In genomic region chr21:42641311-42642218, GRCh38 we compare ENCODE assay signal across 19 cellular contexts. TPM values are rescaled to one million over a fixed set of nuclear protein-coding genes. Genes with fewer than 3 reads are reported as not detected.
DNase-seq lines count a peak whose midpoint lies in the region; ATAC-seq, FAIRE-seq and TF ChIP-seq lines count a peak whose summit lies in the region.
"Had no signal": no experiment of that assay in that cellular context is flagged by ENCODE, and none has a peak within 500 bp of the region (broad histone marks: within the 10 kb centered on the region; RNA-seq: fewer than 3 reads in every experiment).

No MANE protein-coding gene starts in this region.

- H3K4me1 ChIP-seq in astrocyte (ENCODE audit: insufficient read depth, low read length) (peaks cover 5% of the 10 kb centered on the region), iPS-20b (ENCODE audit: insufficient read depth, low read length) (peaks cover 11% of the 10 kb centered on the region; the same call in 1 of the 2 replicates), suprapubic skin (peaks cover 20% of the 10 kb centered on the region)
- no peaks in the 10 kb centered on the region for H3K4me1 ChIP-seq in naive thymus-derived CD4-positive, alpha-beta T cell (ENCODE audit: control insufficient read depth in 2 of 2, insufficient read depth in 2 of 2, low read length in 2 of 2)

- no peak for TF ChIP-seq EP300 in suprapubic skin (IDR thresholded peaks at IDR 0.05)

- no peaks in the 10 kb centered on the region for H3K36me3 Mint-ChIP-seq in astrocyte (ENCODE audit: low read depth, unreplicated experiment)
- no peaks in the 10 kb centered on the region for H3K36me3 Mint-ChIP-seq in naive thymus-derived CD4-positive, alpha-beta T cell
- H3K36me3 Mint-ChIP-seq: activated naive CD4-positive, alpha-beta T cell treated with anti-CD3 and anti-CD28 coated beads, Interleukin-2, amount 50 U/mL, for 24 hours had no signal

- intact Hi-C loops in naive thymus-derived CD4-positive, alpha-beta T cell (cut with micrococcal nuclease), result no loop called here

- no peaks in the 10 kb centered on the region for H3K9me3 ChIP-seq in astrocyte (ENCODE audit: insufficient read depth, low read depth, low read length)
- H3K9me3 ChIP-seq in iPS-20b (ENCODE audit: insufficient read depth, low read depth, low read length), result no peaks in the 10 kb centered on the region
- H3K9me3 ChIP-seq in naive thymus-derived CD4-positive, alpha-beta T cell (ENCODE audit: control insufficient read depth in 2 of 3, low read length in 3 of 3), result no peaks in the 10 kb centered on the region
- no peaks in the 10 kb centered on the region for H3K9me3 ChIP-seq in suprapubic skin
- H3K9me3 ChIP-seq: ovary, transverse colon had no signal

- in situ Hi-C loops in G401 (cut with HindIII; ENCODE audit: low sequenced_read_pairs), result no loop called here

- no peak overlapping the region for H3K27ac Mint-ChIP-seq in astrocyte (ENCODE audit: unreplicated experiment)
- no peak overlapping the region for H3K27ac Mint-ChIP-seq in naive thymus-derived CD4-positive, alpha-beta T cell
- H3K27ac Mint-ChIP-seq: activated naive CD4-positive, alpha-beta T cell treated with anti-CD3 and anti-CD28 coated beads, Interleukin-2, amount 50 U/mL, for 24 hours; B cell had no signal

- H3K9ac ChIP-seq in astrocyte (ENCODE audit: low read length), result no peak overlapping the region
- no peak overlapping the region; the same call in 1 of the 2 replicates for H3K9ac ChIP-seq in iPS-20b (ENCODE audit: low read depth, low read length)

- no peak for FAIRE-seq in astrocyte (lab: Jason Lieb, UNC)

- H4K20me1 ChIP-seq in astrocyte (ENCODE audit: insufficient read depth, low read length), result no peaks in the 10 kb centered on the region

- no peak for TF ChIP-seq POLR2A in suprapubic skin (IDR thresholded peaks at IDR 0.05)

- peaks cover 21% of the 10 kb centered on the region for H3K27me3 Mint-ChIP-seq in astrocyte (ENCODE audit: low read depth, unreplicated experiment)
- peaks cover 0 to 16% (median 3%) of the 10 kb centered on the region in 5 donors for H3K27me3 Mint-ChIP-seq in naive thymus-derived CD4-positive, alpha-beta T cell
- H3K27me3 Mint-ChIP-seq: activated naive CD4-positive, alpha-beta T cell treated with anti-CD3 and anti-CD28 coated beads, Interleukin-2, amount 50 U/mL, for 24 hours had no signal

- H3K4me3 ChIP-seq in astrocyte (ENCODE audit: insufficient read depth, low read depth, low read length) (no peak overlapping the region), iPS-20b (ENCODE audit: low read length) (peak overlapping the region; percentile 35; the same call in 1 of the 2 replicates), suprapubic skin (no peak overlapping the region)
- no peak overlapping the region for H3K4me3 ChIP-seq in naive thymus-derived CD4-positive, alpha-beta T cell (ENCODE audit: low read length)
- H3K4me3 ChIP-seq: lung, ovary, transverse colon had no signal

- no peaks in the 10 kb centered on the region for H3K9me3 Mint-ChIP-seq in astrocyte (ENCODE audit: unreplicated experiment)
- no peaks in the 10 kb centered on the region for H3K9me3 Mint-ChIP-seq in naive thymus-derived CD4-positive, alpha-beta T cell
- H3K9me3 Mint-ChIP-seq: activated naive CD4-positive, alpha-beta T cell treated with anti-CD3 and anti-CD28 coated beads, Interleukin-2, amount 50 U/mL, for 24 hours had no signal

- H3K36me3 ChIP-seq in astrocyte (ENCODE audit: insufficient read depth, low read length) (no peaks in the 10 kb centered on the region), iPS-20b (ENCODE audit: insufficient read depth, low read depth, low read length) (no peaks in the 10 kb centered on the region), suprapubic skin (no peaks in the 10 kb centered on the region)
- no peaks in the 10 kb centered on the region for H3K36me3 ChIP-seq in naive thymus-derived CD4-positive, alpha-beta T cell (ENCODE audit: control insufficient read depth in 2 of 3, insufficient read depth in 3 of 3, low read length in 3 of 3)
- H3K36me3 ChIP-seq: ovary, transverse colon had no signal

- CTCF ChIA-PET in naive thymus-derived CD4-positive, alpha-beta T cell (lab: Charles Lee), result interaction anchor here (1.2 kb wide), 1 partner anchor 12 kb away, joined by 3 read pairs; the partner anchor contains the start of gene PDE9A

- ATAC-seq in naive thymus-derived CD4-positive, alpha-beta T cell, result no peak
- no peak for ATAC-seq in left lobe of liver
- ATAC-seq: PC-3 had no signal

- H3K27me3 ChIP-seq in astrocyte (ENCODE audit: insufficient read depth, low read length), result peaks cover 21% of the 10 kb centered on the region
- peaks cover 22% of the 10 kb centered on the region; the same call in 1 of the 2 replicates for H3K27me3 ChIP-seq in iPS-20b (ENCODE audit: insufficient read depth, low read length)
- H3K27me3 ChIP-seq in naive thymus-derived CD4-positive, alpha-beta T cell (ENCODE audit: control insufficient read depth in 2 of 2, insufficient read depth in 2 of 2, low read length in 2 of 2), result no peaks in the 10 kb centered on the region
- peaks cover 17% of the 10 kb centered on the region for H3K27me3 ChIP-seq in suprapubic skin
- H3K27me3 ChIP-seq: ovary, transverse colon had no signal

- DNase-seq in G401 (ENCODE audit: low spot score) (peak; percentile 65), astrocyte (ENCODE audit: low read depth) (no peak), renal cortical epithelial cell (ENCODE audit: low read depth) (peak; percentile 36), suprapubic skin (ENCODE audit: low spot score in 2 of 2) (no peak), left lobe of liver (ENCODE audit: low spot score) (no peak), epidermal melanocyte (ENCODE audit: insufficient read length, low spot score) (no peak)
- no peak for DNase-seq in naive thymus-derived CD4-positive, alpha-beta T cell
- DNase-seq: activated CD4-positive, CD25-positive, alpha-beta regulatory T cell; MM.1S; NCI-H345; PC-3; stimulated activated CD4-positive, alpha-beta T cell treated with anti-CD3 and anti-CD28 coated beads, Interleukin-2, amount 100 ng/mL, for 24 hours; stimulated activated CD8-positive, alpha-beta memory T cell treated with anti-CD3 and anti-CD28 coated beads, Interleukin-4, amount 100 ng/mL, for 48 hours; transverse colon had no signal

- peak overlapping the region; percentile 50 for H3K4me3 Mint-ChIP-seq in astrocyte (ENCODE audit: unreplicated experiment)
- no peak overlapping the region for H3K4me3 Mint-ChIP-seq in naive thymus-derived CD4-positive, alpha-beta T cell
- H3K4me3 Mint-ChIP-seq: activated naive CD4-positive, alpha-beta T cell treated with anti-CD3 and anti-CD28 coated beads, Interleukin-2, amount 50 U/mL, for 24 hours; B cell had no signal

- no peak overlapping the region for H2AFZ ChIP-seq in astrocyte (ENCODE audit: low read depth, low read length)

- H3K4me1 Mint-ChIP-seq in astrocyte (ENCODE audit: low read depth, unreplicated experiment), result peaks cover 15% of the 10 kb centered on the region
- no peaks in the 10 kb centered on the region for H3K4me1 Mint-ChIP-seq in naive thymus-derived CD4-positive, alpha-beta T cell
- H3K4me1 Mint-ChIP-seq: activated naive CD4-positive, alpha-beta T cell treated with anti-CD3 and anti-CD28 coated beads, Interleukin-2, amount 50 U/mL, for 24 hours; B cell had no signal

- H3K27ac ChIP-seq in astrocyte (ENCODE audit: low read depth, low read length) (no peak overlapping the region), iPS-20b (ENCODE audit: low read length) (no peak overlapping the region), suprapubic skin (no peak overlapping the region)
- H3K27ac ChIP-seq in naive thymus-derived CD4-positive, alpha-beta T cell (ENCODE audit: low read depth, low read length), result no peak overlapping the region
- H3K27ac ChIP-seq: ovary had no signal

- POLR2A ChIA-PET in naive thymus-derived CD4-positive, alpha-beta T cell (lab: Charles Lee), result interaction anchor here (0.7 kb wide), 1 partner anchor 17 kb away, joined by 3 read pairs; no protein-coding TSS in a partner anchor

- H3K79me2 ChIP-seq in astrocyte (ENCODE audit: insufficient read depth, low read length), result no peaks in the 10 kb centered on the region

- 63% methylated on average over 22 of the region's 24 CpGs for WGBS in suprapubic skin

- peak overlapping the region; percentile 46 for H3K4me2 ChIP-seq in astrocyte (ENCODE audit: low read length)

- no peak for TF ChIP-seq CTCF in astrocyte (IDR thresholded peaks at IDR 0.05; ENCODE audit: insufficient read depth, low read depth, low read length)
- no peak for TF ChIP-seq CTCF in suprapubic skin (IDR thresholded peaks at IDR 0.05)

RNA-seq across cellular contexts. Expression of gene PDE9A, which starts 11.9 kb away (rescaled TPM):
- 5.7 and 10.5 TPM in 2 replicates for total RNA-seq in G401 (2014; rRNA removed; shearing (Covaris generic))
- total RNA-seq in astrocyte (6.2 and 7.8 TPM in 2 replicates), renal cortical epithelial cell (3.0 and 5.0 TPM in 2 replicates), suprapubic skin (10 to 100 TPM in 1 of 4 donors, 1 to 10 TPM in 3; 4.5 to 12.0 (median 7.1) TPM), left lobe of liver (3.9 TPM)
- total RNA-seq in naive thymus-derived CD4-positive, alpha-beta T cell, result 10 to 100 TPM; 14.1 to 18.4 (median 15.1) TPM
- 1 to 10 TPM; 5.9 to 7.9 TPM for polyA plus RNA-seq in naive thymus-derived CD4-positive, alpha-beta T cell

Comparison
In these comparisons a context has a peak if more than half of its experiments do, and no peak if none do; other contexts are left out.
1. DNase-seq: peak in G401 (single experiment) and renal cortical epithelial cell (single experiment); none in astrocyte (single experiment), naive thymus-derived CD4-positive, alpha-beta T cell (0 of 9), suprapubic skin (0 of 2), left lobe of liver (single experiment) and epidermal melanocyte (single experiment).